ENCODE assay signal across 9 cellular contexts in genomic region chr17:77124192-77124908, GRCh38. TPM values are rescaled to one million over a fixed set of nuclear protein-coding genes. Genes with fewer than 3 reads are reported as not detected.
DNase-seq lines count a peak whose midpoint lies in the region; ATAC-seq and TF ChIP-seq lines count a peak whose summit lies in the region.
"Had no signal": no experiment of that assay in that cellular context is flagged by ENCODE, and none has a peak within 500 bp of the region (broad histone marks: within the 10 kb centered on the region; RNA-seq: fewer than 3 reads in every experiment).

No MANE protein-coding gene starts in this region.

- DNase-seq in LHCN-M2 (ENCODE audit: low read depth) (peak; percentile 78), choroid plexus epithelial cell (ENCODE audit: low read depth) (peak; percentile 85), left lung (peak in 1 of 2 donors; percentile 60), tibial artery (peak in 1 of 2 donors; percentile 52), progenitor cell of endocrine pancreas (ENCODE audit: low spot score, unreplicated experiment) (no peak)
- no peak for DNase-seq in activated CD4-positive, alpha-beta T cell treated with anti-CD3 and anti-CD28 coated beads, Interleukin-2, amount 10 ng/mL, durations not matched to agents 7 days and 5 days

- H3K9me3 Mint-ChIP-seq in progenitor cell of endocrine pancreas (ENCODE audit: low read depth) = no peaks in the 10 kb centered on the region
- H3K9me3 Mint-ChIP-seq in activated CD4-positive, alpha-beta T cell treated with anti-CD3 and anti-CD28 coated beads, Interleukin-2, amount 10 ng/mL, durations not matched to agents 7 days and 5 days = no peaks in the 10 kb centered on the region

- H3K27me3 ChIP-seq in left lung (no peaks in the 10 kb centered on the region), tibial artery (no peaks in the 10 kb centered on the region)
- H3K27me3 ChIP-seq: cardiac muscle cell had no signal

- peak; percentile 30 for ATAC-seq in left lung
- no peak for ATAC-seq in HG03108 (IDR thresholded peaks at IDR 0.05; ENCODE audit: unreplicated experiment)
- no peak for ATAC-seq in HG03095 (IDR thresholded peaks at IDR 0.05; ENCODE audit: unreplicated experiment)

- H3K36me3 ChIP-seq in left lung (no peaks in the 10 kb centered on the region), tibial artery (no peaks in the 10 kb centered on the region)
- H3K36me3 ChIP-seq: cardiac muscle cell had no signal

- no peak overlapping the region for H3K4me3 Mint-ChIP-seq in progenitor cell of endocrine pancreas (ENCODE audit: low read depth)
- no peak overlapping the region for H3K4me3 Mint-ChIP-seq in activated CD4-positive, alpha-beta T cell treated with anti-CD3 and anti-CD28 coated beads, Interleukin-2, amount 10 ng/mL, durations not matched to agents 7 days and 5 days

- H3K4me3 ChIP-seq in choroid plexus epithelial cell (ENCODE audit: low read depth, low read length) (no peak overlapping the region), left lung (no peak overlapping the region), tibial artery (no peak overlapping the region)
- H3K4me3 ChIP-seq: cardiac muscle cell had no signal

- H3K27ac Mint-ChIP-seq in progenitor cell of endocrine pancreas = no peak overlapping the region
- no peak overlapping the region for H3K27ac Mint-ChIP-seq in activated CD4-positive, alpha-beta T cell treated with anti-CD3 and anti-CD28 coated beads, Interleukin-2, amount 10 ng/mL, durations not matched to agents 7 days and 5 days

- H3K27me3 Mint-ChIP-seq in progenitor cell of endocrine pancreas = peaks cover 7% of the 10 kb centered on the region
- H3K27me3 Mint-ChIP-seq in activated CD4-positive, alpha-beta T cell treated with anti-CD3 and anti-CD28 coated beads, Interleukin-2, amount 10 ng/mL, durations not matched to agents 7 days and 5 days = no peaks in the 10 kb centered on the region

- H3K4me1 Mint-ChIP-seq in progenitor cell of endocrine pancreas (ENCODE audit: low read depth) = peaks cover 21% of the 10 kb centered on the region
- H3K4me1 Mint-ChIP-seq in activated CD4-positive, alpha-beta T cell treated with anti-CD3 and anti-CD28 coated beads, Interleukin-2, amount 10 ng/mL, durations not matched to agents 7 days and 5 days = peaks cover 47% of the 10 kb centered on the region

- peak overlapping the region; percentile 70 to 77 for H3K27ac ChIP-seq in left lung
- H3K27ac ChIP-seq in tibial artery = peak overlapping the region; percentile 16 to 37
- H3K27ac ChIP-seq: cardiac muscle cell had no signal

- CTCF ChIA-PET in activated CD4-positive, alpha-beta T cell treated with anti-CD3 and anti-CD28 coated beads, Interleukin-2, amount 10 ng/mL, durations not matched to agents 7 days and 5 days (lab: Charles Lee) = interaction anchor here (0.6 to 2.3 kb wide), 5 partner anchors 10 to 88 kb away, joined by 3 to 7 read pairs (median 4); no protein-coding TSS in a partner anchor

- intact Hi-C loops in left lung (cut with DNase I) = no loop called here
- intact Hi-C loops in tibial artery (cut with DNase I; ENCODE audit: low total_unique reads) = no loop called here

- TF ChIP-seq CTCF in choroid plexus epithelial cell (conservative IDR thresholded peaks at IDR 0.05; ENCODE audit: low read depth, low read length) = no peak
- no peak for TF ChIP-seq CTCF in left lung (IDR thresholded peaks at IDR 0.05)
- TF ChIP-seq CTCF in tibial artery (IDR thresholded peaks at IDR 0.05) = no peak
- no peak for TF ChIP-seq CTCF in progenitor cell of endocrine pancreas (IDR thresholded peaks at IDR 0.05; ENCODE audit: unreplicated experiment)

- H3K4me1 ChIP-seq in left lung = peaks cover 15 to 77% of the 10 kb centered on the region in 2 donors
- H3K4me1 ChIP-seq in tibial artery = peaks cover 0 to 35% (median 14%) of the 10 kb centered on the region in 4 donors

- no peaks in the 10 kb centered on the region for H3K36me3 Mint-ChIP-seq in progenitor cell of endocrine pancreas (ENCODE audit: insufficient read depth)
- H3K36me3 Mint-ChIP-seq in activated CD4-positive, alpha-beta T cell treated with anti-CD3 and anti-CD28 coated beads, Interleukin-2, amount 10 ng/mL, durations not matched to agents 7 days and 5 days (ENCODE audit: low read depth) = no peaks in the 10 kb centered on the region

- H3K9me3 ChIP-seq in left lung (no peaks in the 10 kb centered on the region), tibial artery (no peaks in the 10 kb centered on the region)

- POLR2A ChIA-PET in activated CD4-positive, alpha-beta T cell treated with anti-CD3 and anti-CD28 coated beads, Interleukin-2, amount 10 ng/mL, durations not matched to agents 7 days and 5 days (lab: Charles Lee) = interaction anchor here (0.6 to 1.0 kb wide), 2 partner anchors 16 to 18 kb away, joined by 3 to 5 read pairs; partner anchors contain the start of gene SEC14L1

RNA-seq across cellular contexts. Expression of gene SEC14L1, which starts 16.4 kb away (rescaled TPM):
- total RNA-seq in LHCN-M2 (2014; rRNA removed) (23.1 and 27.0 TPM in 2 replicates), left lung (100 to 1,000 TPM in 1 of 2 donors, 10 to 100 TPM in 1; 84.7 to 151 TPM), progenitor cell of endocrine pancreas (90.8 and 98.3 TPM in 2 replicates)
- polyA plus RNA-seq in LHCN-M2 (2012) = 56.1 TPM
- 10 to 100 TPM; 56.6 to 57.4 TPM for total RNA-seq in activated CD4-positive, alpha-beta T cell treated with anti-CD3 and anti-CD28 coated beads, Interleukin-2, amount 10 ng/mL, durations not matched to agents 7 days and 5 days

Comparison
In these comparisons a context has a peak if more than half of its experiments do, and no peak if none do; other contexts are left out.
1. DNase-seq: peak in LHCN-M2 (single experiment) and choroid plexus epithelial cell (single experiment); none in progenitor cell of endocrine pancreas (single experiment) and activated CD4-positive, alpha-beta T cell treated with anti-CD3 and anti-CD28 coated beads, Interleukin-2, amount 10 ng/mL, durations not matched to agents 7 days and 5 days (single experiment).